In genomic region chr3:29521751-29522150, GRCh38 we compare ENCODE assay signal across 21 cellular contexts.
"Had no signal": no experiment of that assay in that cellular context is flagged by ENCODE, and none has a peak within 500 bp of the region (broad histone marks: within the 10 kb centered on the region; RNA-seq: fewer than 3 reads in every experiment).

No MANE protein-coding gene starts in this region.

- ATAC-seq: activated CD8-positive, alpha-beta T cell treated with anti-CD3 and anti-CD28 coated beads, Interleukin-2, amount 10 ng/mL, durations not matched to agents 7 days and 5 days; effector memory CD8-positive, alpha-beta T cell; gastrocnemius medialis; lower lobe of right lung; naive thymus-derived CD4-positive, alpha-beta T cell; stimulated activated naive CD8-positive, alpha-beta T cell treated with anti-CD3 and anti-CD28 coated beads, Interleukin-15, amount 100 ng/mL, for 72 hours; T-cell had no signal

- H3K9me3 Mint-ChIP-seq: activated CD4-positive, alpha-beta T cell treated with anti-CD3 and anti-CD28 coated beads, Interleukin-2, amount 10 ng/mL, durations not matched to agents 7 days and 5 days; activated naive CD8-positive, alpha-beta T cell treated with anti-CD3 and anti-CD28 coated beads for 36 hours; neural progenitor cell; stimulated activated naive CD8-positive, alpha-beta T cell treated with anti-CD3 and anti-CD28 coated beads, Interleukin-15, amount 100 ng/mL, for 72 hours; T-cell; T-helper 2 cell treated with Interferon-gamma antibody and Interleukin-4, amounts not matched to agents 5 μg/mL and 100 μg/mL, for 36 hours had no signal

- H3K36me3 Mint-ChIP-seq: activated naive CD8-positive, alpha-beta T cell treated with anti-CD3 and anti-CD28 coated beads for 36 hours; naive thymus-derived CD4-positive, alpha-beta T cell; neural progenitor cell; T-cell had no signal

- H3K36me3 ChIP-seq: breast epithelium, colonic mucosa, esophagus muscularis mucosa, gastrocnemius medialis, lower lobe of right lung, neural progenitor cell, tibial artery, WERI-Rb-1 had no signal

- H3K4me3 Mint-ChIP-seq: activated CD4-positive, alpha-beta T cell treated with anti-CD3 and anti-CD28 coated beads, Interleukin-2, amount 10 ng/mL, durations not matched to agents 7 days and 5 days; activated CD8-positive, alpha-beta T cell treated with anti-CD3 and anti-CD28 coated beads, Interleukin-2, amount 10 ng/mL, durations not matched to agents 7 days and 5 days; activated naive CD8-positive, alpha-beta T cell treated with anti-CD3 and anti-CD28 coated beads for 36 hours; effector memory CD8-positive, alpha-beta T cell; naive thymus-derived CD4-positive, alpha-beta T cell; neural progenitor cell; stimulated activated naive CD8-positive, alpha-beta T cell treated with anti-CD3 and anti-CD28 coated beads, Interleukin-15, amount 100 ng/mL, for 72 hours; T-cell; T-helper 2 cell treated with Interferon-gamma antibody and Interleukin-4, amounts not matched to agents 5 μg/mL and 100 μg/mL, for 36 hours had no signal

- H3K4me1 ChIP-seq: colonic mucosa, neural progenitor cell had no signal

- H3K4me2 ChIP-seq: neural progenitor cell had no signal

- DNase-seq: activated CD4-positive, alpha-beta T cell treated with anti-CD3 and anti-CD28 coated beads, Interleukin-2, amount 10 ng/mL, durations not matched to agents 7 days and 5 days; activated CD4-positive, CD25-positive, alpha-beta regulatory T cell treated with anti-CD3 and anti-CD28 coated beads, Interleukin-2, amount 50 U/mL, for 72 hours; activated CD8-positive, alpha-beta T cell treated with anti-CD3 and anti-CD28 coated beads, Interleukin-2, amount 10 ng/mL, durations not matched to agents 7 days and 5 days; activated naive CD8-positive, alpha-beta T cell treated with anti-CD3 and anti-CD28 coated beads for 36 hours; amniotic stem cell; colonic mucosa; dorsolateral prefrontal cortex; effector memory CD8-positive, alpha-beta T cell; gastrocnemius medialis; lower lobe of right lung; naive thymus-derived CD4-positive, alpha-beta T cell; stimulated activated CD4-positive, alpha-beta T cell treated with anti-CD3 and anti-CD28 coated beads, Interleukin-12 subunit alpha, Interleukin-12 subunit beta, amount 100 ng/mL, for 4 hours; stimulated activated CD4-positive, alpha-beta T cell treated with anti-CD3 and anti-CD28 coated beads, Interleukin-4, amount 100 ng/mL, for 4 hours; stimulated activated naive CD8-positive, alpha-beta T cell treated with anti-CD3 and anti-CD28 coated beads, Interleukin-15, amount 100 ng/mL, for 72 hours; T-cell; tibial artery; WERI-Rb-1 had no signal

- H3K9me3 ChIP-seq: breast epithelium, colonic mucosa, esophagus muscularis mucosa, gastrocnemius medialis, lower lobe of right lung, tibial artery had no signal

- H3K4me1 Mint-ChIP-seq: activated CD4-positive, alpha-beta T cell treated with anti-CD3 and anti-CD28 coated beads, Interleukin-2, amount 10 ng/mL, durations not matched to agents 7 days and 5 days; activated naive CD8-positive, alpha-beta T cell treated with anti-CD3 and anti-CD28 coated beads for 36 hours; naive thymus-derived CD4-positive, alpha-beta T cell; stimulated activated naive CD8-positive, alpha-beta T cell treated with anti-CD3 and anti-CD28 coated beads, Interleukin-15, amount 100 ng/mL, for 72 hours; T-cell had no signal

- H3K27me3 ChIP-seq: breast epithelium, colonic mucosa, esophagus muscularis mucosa, gastrocnemius medialis, neural progenitor cell, tibial artery had no signal

- H3K27ac ChIP-seq: colonic mucosa, dorsolateral prefrontal cortex, esophagus muscularis mucosa, lower lobe of right lung, neural progenitor cell, tibial artery, WERI-Rb-1 had no signal

- H2AFZ ChIP-seq: neural progenitor cell had no signal

- H3K27ac Mint-ChIP-seq: activated CD4-positive, alpha-beta T cell treated with anti-CD3 and anti-CD28 coated beads, Interleukin-2, amount 10 ng/mL, durations not matched to agents 7 days and 5 days; activated CD8-positive, alpha-beta T cell treated with anti-CD3 and anti-CD28 coated beads, Interleukin-2, amount 10 ng/mL, durations not matched to agents 7 days and 5 days; activated naive CD8-positive, alpha-beta T cell treated with anti-CD3 and anti-CD28 coated beads for 36 hours; effector memory CD8-positive, alpha-beta T cell; naive thymus-derived CD4-positive, alpha-beta T cell; neural progenitor cell; stimulated activated naive CD8-positive, alpha-beta T cell treated with anti-CD3 and anti-CD28 coated beads, Interleukin-15, amount 100 ng/mL, for 72 hours; T-cell; T-helper 2 cell treated with Interferon-gamma antibody and Interleukin-4, amounts not matched to agents 5 μg/mL and 100 μg/mL, for 36 hours had no signal

- H3K27me3 Mint-ChIP-seq: activated CD4-positive, alpha-beta T cell treated with anti-CD3 and anti-CD28 coated beads, Interleukin-2, amount 10 ng/mL, durations not matched to agents 7 days and 5 days; effector memory CD8-positive, alpha-beta T cell; stimulated activated naive CD8-positive, alpha-beta T cell treated with anti-CD3 and anti-CD28 coated beads, Interleukin-15, amount 100 ng/mL, for 72 hours; T-cell had no signal

- H3K4me3 ChIP-seq: breast epithelium, colonic mucosa, dorsolateral prefrontal cortex, esophagus muscularis mucosa, gastrocnemius medialis, lower lobe of right lung, neural progenitor cell, tibial artery had no signal
